8 cellular contexts compared by ENCODE assay signal in genomic region chr5:180811012-180811622, GRCh38. TPM values are rescaled to one million over a fixed set of nuclear protein-coding genes. Genes with fewer than 3 reads are reported as not detected.
DNase-seq lines count a peak whose midpoint lies in the region; ATAC-seq and TF ChIP-seq lines count a peak whose summit lies in the region.

No MANE protein-coding gene starts in this region.

- POLR2A ChIA-PET in AG04450 (lab: Yijun Ruan, JAX) (interaction anchor here (0.6 to 1.5 kb wide), 9 partner anchors 9 to 374 kb away, joined by 3 to 16 read pairs (median 4); partner anchors contain the start of genes MGAT1 and ZFP62), MCF 10A (lab: Yijun Ruan, JAX) (interaction anchor here (0.6 to 6.6 kb wide), 29 partner anchors 10 to 451 kb away, joined by 3 to 78 read pairs (median 4); partner anchors contain the start of genes MGAT1, RACK1, TRIM41 and ZFP62)

- H3K27ac ChIP-seq in AG04450 (ENCODE audit: low read depth, low read length), result peak overlapping the region; percentile 70
- peak overlapping the region; percentile 99 for H3K27ac ChIP-seq in HUES48 (ENCODE audit: low read depth, low read length)

- H3K27me3 ChIP-seq in AG04450 (ENCODE audit: control insufficient read depth, insufficient read depth, low read length) (no peaks in the 10 kb centered on the region), HUES48 (ENCODE audit: control insufficient read depth, insufficient read depth, low read length) (no peaks in the 10 kb centered on the region)

- H3K9me3 ChIP-seq in AG04450 (ENCODE audit: control insufficient read depth, insufficient read depth, low read length) (no peaks in the 10 kb centered on the region; the same call in 1 of the 2 replicates), HUES48 (ENCODE audit: control insufficient read depth, insufficient read depth, low read length) (no peaks in the 10 kb centered on the region), mucosa of descending colon (no peaks in the 10 kb centered on the region)

- H3K27ac Mint-ChIP-seq in MCF 10A (ENCODE audit: low read depth, unreplicated experiment), result peak overlapping the region; percentile 75

- peak overlapping the region; percentile 93 for H3K4me3 ChIP-seq in AG04450 (ENCODE audit: low read depth, low read length)
- peak overlapping the region; percentile 89 for H3K4me3 ChIP-seq in HUES48 (ENCODE audit: low read depth, low read length)
- H3K4me3 ChIP-seq in mucosa of descending colon, result peak overlapping the region; percentile 23

- no peaks in the 10 kb centered on the region for H3K27me3 Mint-ChIP-seq in MCF 10A (ENCODE audit: insufficient read depth, unreplicated experiment)

- ATAC-seq in mucosa of descending colon, result no peak

- CTCF ChIA-PET in AG04450 (lab: Charles Lee) (interaction anchor here (0.7 to 1.3 kb wide), 2 partner anchors 15 to 26 kb away, joined by 4 read pairs; no protein-coding TSS in a partner anchor), MCF 10A (lab: Yijun Ruan, JAX) (interaction anchor here (1.6 to 3.2 kb wide), 2 partner anchors 10 to 58 kb away, joined by 5 to 10 read pairs; no protein-coding TSS in a partner anchor)

- H3K4me1 Mint-ChIP-seq in MCF 10A (ENCODE audit: insufficient read depth, unreplicated experiment), result peaks cover 53% of the 10 kb centered on the region

- peak overlapping the region; percentile 97; the same call in 1 of the 2 replicates for H3K9ac ChIP-seq in HUES48 (ENCODE audit: low read depth, low read length)

- no peaks in the 10 kb centered on the region for H3K9me3 Mint-ChIP-seq in MCF 10A (ENCODE audit: unreplicated experiment)

- H3K36me3 ChIP-seq in HUES48 (ENCODE audit: control insufficient read depth, insufficient read depth, low read length) (peaks cover 11% of the 10 kb centered on the region; the same call in 1 of the 2 replicates), mucosa of descending colon (ENCODE audit: low read depth) (no peaks in the 10 kb centered on the region)

- TF ChIP-seq CTCF in AG04450 (IDR thresholded peaks at IDR 0.05; ENCODE audit: low read depth, low read length) (no peak), MCF 10A (IDR thresholded peaks at IDR 0.05; ENCODE audit: unreplicated experiment) (no peak), mucosa of descending colon (IDR thresholded peaks at IDR 0.05) (no peak), GM20000 (IDR thresholded peaks at IDR 0.05; ENCODE audit: extremely low read depth, missing control alignments) (no peak)

- H3K4me1 ChIP-seq in HUES48 (ENCODE audit: control insufficient read depth, insufficient read depth, low read length) (peaks cover 25% of the 10 kb centered on the region), mucosa of descending colon (ENCODE audit: low read depth) (peaks cover 44% of the 10 kb centered on the region)

- H3K4me3 Mint-ChIP-seq in MCF 10A (ENCODE audit: unreplicated experiment), result peak overlapping the region; percentile 80

- intact Hi-C loops in MCF 10A (cut with micrococcal nuclease) (no loop called here), mucosa of descending colon (cut with DNase I, micrococcal nuclease) (no loop called here)

- no peak for DNase-seq in AG04450 (ENCODE audit: low read depth, low spot score)
- no peak for DNase-seq in MCF 10A (ENCODE audit: unreplicated experiment)
- no peak for DNase-seq in mucosa of descending colon
- DNase-seq in ecto neural progenitor cell (ENCODE audit: low spot score), result no peak
- no peak for DNase-seq in ureter (ENCODE audit: low spot score)
- DNase-seq in dermis blood vessel endothelial cell, result no peak
- DNase-seq in GM20000 (ENCODE audit: low spot score), result no peak

- H3K36me3 Mint-ChIP-seq in MCF 10A (ENCODE audit: insufficient read depth, unreplicated experiment), result peaks cover 15% of the 10 kb centered on the region

- BruUV-seq in MCF 10A (replicated peaks; lab: Mats Ljungman, UMichigan), result no TSS peak

RNA-seq across cellular contexts. Expression of gene MGAT1, which starts 8.5 kb away (rescaled TPM):
- 96.2 and 121 TPM in 2 replicates for polyA plus RNA-seq in AG04450 (2011; rRNA removed)
- 82.4 and 91.3 TPM in 2 replicates for polyA minus RNA-seq in AG04450 (2011; rRNA and poly(A)+ RNA removed)
- total RNA-seq in MCF 10A (2022) (135 and 150 TPM in 2 replicates), mucosa of descending colon (100 to 1,000 TPM in 2 of 3 donors, 10 to 100 TPM in 1; 89.8 to 117 (median 104) TPM), ureter (151 TPM), dermis blood vessel endothelial cell (124 and 164 TPM in 2 replicates)

RNA-seq across cellular contexts. Expression of gene ZFP62, which starts 50.0 kb away (rescaled TPM):
- polyA plus RNA-seq in AG04450 (2011; rRNA removed), result 13.7 and 18.0 TPM in 2 replicates
- 13.4 and 23.5 TPM in 2 replicates for polyA minus RNA-seq in AG04450 (2011; rRNA and poly(A)+ RNA removed)
- total RNA-seq in MCF 10A (2022), result 31.2 and 36.9 TPM in 2 replicates
- 10 to 100 TPM; 37.3 to 41.5 (median 40.2) TPM for total RNA-seq in mucosa of descending colon
- 44.8 TPM for total RNA-seq in ureter
- total RNA-seq in dermis blood vessel endothelial cell, result 21.5 and 23.1 TPM in 2 replicates

Comparison
In these comparisons a context has a peak if more than half of its experiments do, and no peak if none do; other contexts are left out.
1. H3K4me3 ChIP-seq: peak in every context shown above with its lines; median percentile 93 in AG04450; 89 in HUES48; 23 in mucosa of descending colon.